Comparison of ENCODE assay signal across 8 cellular contexts in the genomic region with DNA sequence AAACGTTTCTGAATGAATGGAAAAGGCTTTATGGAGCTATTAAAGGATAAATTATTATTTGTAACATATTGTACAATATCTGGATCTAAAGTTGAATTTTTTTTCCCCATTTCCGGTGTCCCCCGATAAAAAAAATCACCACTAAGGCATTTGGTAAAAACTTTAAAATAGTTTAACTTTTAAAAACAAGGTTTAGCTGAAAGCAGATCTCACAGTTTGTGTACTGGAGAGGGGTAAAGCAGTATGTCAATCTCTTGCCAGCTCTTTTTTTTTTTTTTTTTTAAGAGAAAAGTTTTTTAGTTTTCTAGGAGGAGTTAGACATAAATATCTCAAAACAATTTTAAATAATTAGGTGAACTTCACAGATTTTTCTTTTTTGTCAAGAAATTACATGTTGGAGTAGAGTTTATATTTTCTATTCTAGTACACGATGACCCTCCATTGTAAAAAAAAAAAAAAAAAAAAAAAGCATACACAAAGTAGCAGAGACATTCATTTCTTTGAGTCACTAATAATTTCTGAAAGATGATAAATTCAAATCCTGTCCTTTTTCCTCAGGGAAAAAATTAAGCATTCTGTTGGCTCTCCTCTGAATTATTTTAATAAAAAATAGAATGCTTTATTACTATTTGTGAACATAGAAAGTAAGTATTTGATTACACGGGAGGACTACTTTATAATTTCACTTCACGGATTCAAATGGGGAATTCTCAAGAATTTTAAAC. TPM values are rescaled to one million over a fixed set of nuclear protein-coding genes. Genes with fewer than 3 reads are reported as not detected.
A peak's percentile ranks its signal among the peaks of the same experiment; 100 is the strongest.
DNase-seq lines count a peak whose midpoint lies in the region; ATAC-seq and TF ChIP-seq lines count a peak whose summit lies in the region.

No MANE protein-coding gene starts in this region.

- H3K27ac Mint-ChIP-seq in activated T-cell treated with anti-CD3 and anti-CD28 coated beads, Interleukin-2, amount 50 U/mL, for 24 hours: peak overlapping the region; percentile 100
- peak overlapping the region; percentile 99 for H3K27ac Mint-ChIP-seq in activated naive CD8-positive, alpha-beta T cell treated with anti-CD3 and anti-CD28 coated beads, Interleukin-2, amount 50 U/mL, for 24 hours

- H3K9me3 ChIP-seq in thymus (ENCODE audit: control insufficient read depth): no peaks in the 10 kb centered on the region

- H3K4me3 Mint-ChIP-seq in activated T-cell treated with anti-CD3 and anti-CD28 coated beads, Interleukin-2, amount 50 U/mL, for 24 hours: peak overlapping the region; percentile 93
- H3K4me3 Mint-ChIP-seq in activated naive CD8-positive, alpha-beta T cell treated with anti-CD3 and anti-CD28 coated beads, Interleukin-2, amount 50 U/mL, for 24 hours: peak overlapping the region; percentile 98

- no peak for ATAC-seq in activated naive CD8-positive, alpha-beta T cell treated with anti-CD3 and anti-CD28 coated beads, Interleukin-2, amount 50 U/mL, for 24 hours
- ATAC-seq in GM18517 (IDR thresholded peaks at IDR 0.05; ENCODE audit: unreplicated experiment): no peak
- no peak for ATAC-seq in GM21737 (IDR thresholded peaks at IDR 0.05; ENCODE audit: unreplicated experiment)

- H3K4me1 ChIP-seq in thymus (ENCODE audit: control insufficient read depth, insufficient read depth, low read length): no peaks in the 10 kb centered on the region

- peaks cover 24% of the 10 kb centered on the region for H3K4me1 Mint-ChIP-seq in activated T-cell treated with anti-CD3 and anti-CD28 coated beads, Interleukin-2, amount 50 U/mL, for 24 hours (ENCODE audit: low read depth)
- peaks cover 38% of the 10 kb centered on the region for H3K4me1 Mint-ChIP-seq in activated naive CD8-positive, alpha-beta T cell treated with anti-CD3 and anti-CD28 coated beads, Interleukin-2, amount 50 U/mL, for 24 hours

- H3K4me3 ChIP-seq in kidney epithelial cell (ENCODE audit: low read depth, low read length) (peak overlapping the region; percentile 55), thymus (ENCODE audit: low read length) (peak overlapping the region; percentile 48)

- no peaks in the 10 kb centered on the region for H3K27me3 Mint-ChIP-seq in activated T-cell treated with anti-CD3 and anti-CD28 coated beads, Interleukin-2, amount 50 U/mL, for 24 hours
- H3K27me3 Mint-ChIP-seq in activated naive CD8-positive, alpha-beta T cell treated with anti-CD3 and anti-CD28 coated beads, Interleukin-2, amount 50 U/mL, for 24 hours: peaks cover 6% of the 10 kb centered on the region

- no peaks in the 10 kb centered on the region for H3K9me3 Mint-ChIP-seq in activated T-cell treated with anti-CD3 and anti-CD28 coated beads, Interleukin-2, amount 50 U/mL, for 24 hours
- H3K9me3 Mint-ChIP-seq in activated naive CD8-positive, alpha-beta T cell treated with anti-CD3 and anti-CD28 coated beads, Interleukin-2, amount 50 U/mL, for 24 hours: no peaks in the 10 kb centered on the region

- DNase-seq in activated T-cell treated with anti-CD3 and anti-CD28 coated beads, Interleukin-2, amount 50 U/mL, for 24 hours: no peak
- DNase-seq in activated T-cell treated with anti-CD3 and anti-CD28 coated beads for 4 hours (no peak), kidney epithelial cell (ENCODE audit: low read depth) (no peak), NCI-H2227 treated with DMSO at 0.1 percent for 48 hours (lab: John Stamatoyannopoulos, UW) (no peak)
- no peak for DNase-seq in activated naive CD8-positive, alpha-beta T cell treated with anti-CD3 and anti-CD28 coated beads, Interleukin-2, amount 50 U/mL, for 24 hours

- H3K36me3 Mint-ChIP-seq in activated T-cell treated with anti-CD3 and anti-CD28 coated beads, Interleukin-2, amount 50 U/mL, for 24 hours (ENCODE audit: low read depth): peaks cover 10% of the 10 kb centered on the region
- no peaks in the 10 kb centered on the region for H3K36me3 Mint-ChIP-seq in activated naive CD8-positive, alpha-beta T cell treated with anti-CD3 and anti-CD28 coated beads, Interleukin-2, amount 50 U/mL, for 24 hours (ENCODE audit: low read depth)

- H3K27me3 ChIP-seq in kidney epithelial cell (ENCODE audit: control insufficient read depth, insufficient read depth, low read length) (no peaks in the 10 kb centered on the region), thymus (ENCODE audit: control insufficient read depth, insufficient read depth) (no peaks in the 10 kb centered on the region)

- WGBS in thymus: 52% methylated on average over 6 of the region's 6 CpGs

- no peaks in the 10 kb centered on the region for H3K36me3 ChIP-seq in kidney epithelial cell (ENCODE audit: control insufficient read depth, insufficient read depth, low read length)
- no peaks in the 10 kb centered on the region for H3K36me3 ChIP-seq in thymus (ENCODE audit: control insufficient read depth, insufficient read depth)

- no peak for TF ChIP-seq CTCF in kidney epithelial cell (IDR thresholded peaks at IDR 0.05; ENCODE audit: insufficient read depth, low read length, poor library complexity, severe bottlenecking)

- no peak overlapping the region for H3K27ac ChIP-seq in thymus (ENCODE audit: low read depth)

RNA-seq across cellular contexts. Expression of a gene that starts 1.9 kb away (rescaled TPM):
- total RNA-seq in kidney epithelial cell: 40.0 and 51.7 TPM in 2 replicates
- 56.7 TPM for polyA plus RNA-seq in thymus
